ENCODE assay signal across 8 cellular contexts in the genomic region with DNA sequence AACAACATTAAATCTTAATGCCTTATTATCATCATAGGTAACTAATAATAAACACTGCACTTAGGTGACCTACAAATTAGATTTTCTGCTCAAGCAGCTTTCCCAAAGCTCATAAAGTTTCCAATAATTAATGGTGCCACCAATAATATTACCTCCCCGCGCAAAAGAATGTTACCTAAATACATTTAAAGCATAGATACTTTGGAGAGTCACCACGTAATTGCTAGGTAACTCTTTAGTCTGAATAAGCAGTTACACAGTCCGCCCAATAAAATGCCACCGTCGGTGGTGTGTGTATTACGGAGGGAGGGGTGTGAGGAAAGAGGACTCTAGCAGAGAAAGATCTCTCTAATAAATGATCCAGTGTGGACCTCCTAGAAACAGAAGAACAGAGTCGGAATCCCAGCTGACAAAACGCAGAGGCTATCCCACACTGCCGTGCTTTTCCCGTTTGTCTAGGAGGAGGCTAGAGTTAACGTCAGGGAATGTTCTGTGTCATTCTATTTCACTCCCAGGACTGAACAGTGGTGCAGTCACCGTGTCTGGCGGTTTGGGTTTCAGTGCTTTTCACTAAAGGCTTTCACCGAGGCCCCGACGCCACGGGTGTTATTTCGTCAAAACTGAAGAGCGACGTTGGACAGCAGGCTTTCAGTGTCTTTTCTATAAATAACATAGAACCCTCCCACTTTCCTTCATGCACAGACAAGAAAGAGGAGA. TPM values are rescaled to one million over a fixed set of nuclear protein-coding genes. Genes with fewer than 3 reads are reported as not detected.
DNase-seq lines count a peak whose midpoint lies in the region; ATAC-seq and TF ChIP-seq lines count a peak whose summit lies in the region.

No MANE protein-coding gene starts in this region.

- TF ChIP-seq CTCF in endodermal cell (conservative IDR thresholded peaks at IDR 0.05): no peak

- H3K36me3 ChIP-seq in endodermal cell (ENCODE audit: control insufficient read depth, insufficient read depth, low read length): no peaks in the 10 kb centered on the region
- peaks cover 3% of the 10 kb centered on the region for H3K36me3 ChIP-seq in mesodermal cell (ENCODE audit: control insufficient read depth, insufficient read depth, low read length)

- H3K9me3 Mint-ChIP-seq in activated CD8-positive, alpha-beta T cell treated with anti-CD3 and anti-CD28 coated beads, Interleukin-2, amount 10 ng/mL, durations not matched to agents 7 days and 5 days (ENCODE audit: insufficient read depth): no peaks in the 10 kb centered on the region
- H3K9me3 Mint-ChIP-seq in endodermal cell: no peaks in the 10 kb centered on the region

- H3K27me3 ChIP-seq in endodermal cell (ENCODE audit: control insufficient read depth, insufficient read depth, low read length, poor library complexity, severe bottlenecking): peaks cover 8% of the 10 kb centered on the region

- H3K36me3 Mint-ChIP-seq in activated CD8-positive, alpha-beta T cell treated with anti-CD3 and anti-CD28 coated beads, Interleukin-2, amount 10 ng/mL, durations not matched to agents 7 days and 5 days (ENCODE audit: low read depth): peaks cover 8% of the 10 kb centered on the region
- H3K36me3 Mint-ChIP-seq in endodermal cell (ENCODE audit: low read depth): peaks cover 7% of the 10 kb centered on the region

- WGBS in endodermal cell (ENCODE audit: insufficient coverage in 1 of 2, insufficient read length in 1 of 2), 2 experiments: 17 to 21% methylated on average over 18 to 21 of the region's 21 CpGs
- 11 to 18% methylated on average over 10 to 14 of the region's 21 CpGs for WGBS in mesodermal cell (ENCODE audit: insufficient coverage in 2 of 2), 2 experiments

- peak; percentile 47 to 60 for DNase-seq in NCI-H2081 (lab: John Stamatoyannopoulos, UW)
- no peak for DNase-seq in NCI-H2081 treated with DMSO at 0.1 percent for 48 hours (lab: John Stamatoyannopoulos, UW)
- DNase-seq in NCI-H345 treated with DMSO at 0.1 percent for 48 hours (lab: John Stamatoyannopoulos, UW; ENCODE audit: unreplicated experiment): peak; percentile 63
- DNase-seq in activated CD8-positive, alpha-beta T cell treated with anti-CD3 and anti-CD28 coated beads, Interleukin-2, amount 10 ng/mL, durations not matched to agents 7 days and 5 days: peak; percentile 65
- DNase-seq in endodermal cell: no peak
- peak; percentile 21 for DNase-seq in stimulated activated CD8-positive, alpha-beta memory T cell treated with anti-CD3 and anti-CD28 coated beads, Interleukin-15, amount 100 ng/mL, for 4 hours (ENCODE audit: low read depth in 2 of 2)

- H3K27ac ChIP-seq in endodermal cell (ENCODE audit: low read depth, low read length) (no peak overlapping the region), mesodermal cell (ENCODE audit: low read depth, low read length, severe bottlenecking) (peak overlapping the region; percentile 68)

- H3K27me3 Mint-ChIP-seq in activated CD8-positive, alpha-beta T cell treated with anti-CD3 and anti-CD28 coated beads, Interleukin-2, amount 10 ng/mL, durations not matched to agents 7 days and 5 days (ENCODE audit: low read depth): no peaks in the 10 kb centered on the region
- peaks cover 10% of the 10 kb centered on the region for H3K27me3 Mint-ChIP-seq in endodermal cell (ENCODE audit: insufficient read depth)

- H3K4me3 ChIP-seq in endodermal cell (ENCODE audit: low read length): peak overlapping the region; percentile 85
- peak overlapping the region; percentile 71 for H3K4me3 ChIP-seq in mesodermal cell (ENCODE audit: extremely low read depth, insufficient read depth, low read length, poor library complexity, severe bottlenecking)

- POLR2A ChIA-PET in activated CD8-positive, alpha-beta T cell treated with anti-CD3 and anti-CD28 coated beads, Interleukin-2, amount 10 ng/mL, durations not matched to agents 7 days and 5 days (lab: Charles Lee): interaction anchor here (0.6 to 1.7 kb wide), 13 partner anchors 12 to 346 kb away, joined by 3 to 7 read pairs (median 3); a partner anchor contains a TSS

- ATAC-seq in HG02981 (IDR thresholded peaks at IDR 0.05; ENCODE audit: unreplicated experiment): peak; percentile 24
- ATAC-seq in activated CD8-positive, alpha-beta T cell treated with anti-CD3 and anti-CD28 coated beads, Interleukin-2, amount 10 ng/mL, durations not matched to agents 7 days and 5 days: peak; percentile 53

- peak overlapping the region; percentile 55 for H3K9ac ChIP-seq in endodermal cell (ENCODE audit: extremely low read depth, low read length, poor library complexity, severe bottlenecking)

- peaks cover 19% of the 10 kb centered on the region for H3K4me1 Mint-ChIP-seq in activated CD8-positive, alpha-beta T cell treated with anti-CD3 and anti-CD28 coated beads, Interleukin-2, amount 10 ng/mL, durations not matched to agents 7 days and 5 days (ENCODE audit: low read depth)
- peaks cover 5% of the 10 kb centered on the region for H3K4me1 Mint-ChIP-seq in endodermal cell

- H3K4me3 Mint-ChIP-seq in activated CD8-positive, alpha-beta T cell treated with anti-CD3 and anti-CD28 coated beads, Interleukin-2, amount 10 ng/mL, durations not matched to agents 7 days and 5 days: peak overlapping the region; percentile 87
- H3K4me3 Mint-ChIP-seq in endodermal cell: peak overlapping the region; percentile 89

- H3K9me3 ChIP-seq in endodermal cell (ENCODE audit: control insufficient read depth, low read length): no peaks in the 10 kb centered on the region
- no peaks in the 10 kb centered on the region for H3K9me3 ChIP-seq in mesodermal cell (ENCODE audit: control insufficient read depth, low read length)

- H3K4me1 ChIP-seq in endodermal cell (ENCODE audit: control insufficient read depth, insufficient read depth, low read length) (no peaks in the 10 kb centered on the region), mesodermal cell (ENCODE audit: control insufficient read depth, insufficient read depth, low read length, poor library complexity, severe bottlenecking) (peaks cover 3% of the 10 kb centered on the region)

- H3K27ac Mint-ChIP-seq in activated CD8-positive, alpha-beta T cell treated with anti-CD3 and anti-CD28 coated beads, Interleukin-2, amount 10 ng/mL, durations not matched to agents 7 days and 5 days: peak overlapping the region; percentile 96
- H3K27ac Mint-ChIP-seq in endodermal cell: peak overlapping the region; percentile 27

- CTCF ChIA-PET in activated CD8-positive, alpha-beta T cell treated with anti-CD3 and anti-CD28 coated beads, Interleukin-2, amount 10 ng/mL, durations not matched to agents 7 days and 5 days (lab: Charles Lee): interaction anchor here (2.0 kb wide), 1 partner anchor 73 kb away, joined by 8 read pairs; no protein-coding TSS in a partner anchor

RNA-seq across cellular contexts. Expression of a gene that starts 0.6 kb away (rescaled TPM):
- total RNA-seq in activated CD8-positive, alpha-beta T cell treated with anti-CD3 and anti-CD28 coated beads, Interleukin-2, amount 10 ng/mL, durations not matched to agents 7 days and 5 days: 10 to 100 TPM in 1 of 2 experiments, 1 to 10 TPM in 1; 9.7 to 11.1 TPM
- total RNA-seq in endodermal cell: 10 to 100 TPM in 1 of 2 donors, 1 to 10 TPM in 1; 8.6 to 14.7 TPM
- polyA plus RNA-seq in endodermal cell (2013, experiment 1 of 2): 16.1 TPM
- polyA plus RNA-seq in endodermal cell (2013, experiment 2 of 2): 14.2 TPM
- polyA plus RNA-seq in mesodermal cell (2013, experiment 1 of 2): 15.1 TPM
- 16.3 TPM for polyA plus RNA-seq in mesodermal cell (2013, experiment 2 of 2)

Comparison
In these comparisons a context has a peak if more than half of its experiments do, and no peak if none do; other contexts are left out.
1. DNase-seq: peak in NCI-H2081 (2 of 2), NCI-H345 treated with DMSO at 0.1 percent for 48 hours (single experiment), activated CD8-positive, alpha-beta T cell treated with anti-CD3 and anti-CD28 coated beads, Interleukin-2, amount 10 ng/mL, durations not matched to agents 7 days and 5 days (single experiment) and stimulated activated CD8-positive, alpha-beta memory T cell treated with anti-CD3 and anti-CD28 coated beads, Interleukin-15, amount 100 ng/mL, for 4 hours (2 of 2); none in NCI-H2081 treated with DMSO at 0.1 percent for 48 hours (single experiment) and endodermal cell (single experiment).